1 cellular context compared by ENCODE assay signal in the genomic region with DNA sequence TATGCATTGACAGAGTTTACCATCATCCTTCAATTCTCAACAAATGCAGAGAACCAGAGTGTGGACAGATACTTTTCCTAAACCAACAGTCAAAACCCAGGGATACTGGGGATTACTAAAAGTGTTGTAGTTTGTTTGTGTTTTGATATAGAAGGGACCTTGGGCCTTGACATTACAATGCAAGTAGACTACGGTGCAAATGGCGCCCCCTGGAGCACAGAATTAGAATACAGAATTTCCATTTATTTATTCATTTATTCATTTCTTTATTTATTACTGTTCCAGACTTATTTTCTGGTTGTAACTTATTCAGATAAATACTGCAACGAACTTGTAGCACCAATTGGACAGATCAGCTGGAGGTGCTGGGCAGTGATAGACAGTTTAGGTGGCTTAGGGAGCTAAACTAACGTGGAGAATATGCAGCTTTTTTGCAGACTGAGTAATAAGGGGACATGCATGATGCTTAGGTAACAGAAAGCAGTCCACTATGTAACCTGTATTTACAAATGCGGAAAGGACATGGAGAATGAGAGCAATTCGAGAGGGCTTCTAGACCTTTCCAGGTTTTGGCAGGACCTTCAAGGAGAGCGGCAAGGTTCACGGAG.
TF ChIP-seq lines count a peak whose summit lies in the region.

No MANE protein-coding gene starts in this region.

TF ChIP-seq in GM23338, 12 proteins besides CTCF, POLR2A, EP300 and RAD21 (continued from another document):
- TF ChIP-seq, protein P1, sequence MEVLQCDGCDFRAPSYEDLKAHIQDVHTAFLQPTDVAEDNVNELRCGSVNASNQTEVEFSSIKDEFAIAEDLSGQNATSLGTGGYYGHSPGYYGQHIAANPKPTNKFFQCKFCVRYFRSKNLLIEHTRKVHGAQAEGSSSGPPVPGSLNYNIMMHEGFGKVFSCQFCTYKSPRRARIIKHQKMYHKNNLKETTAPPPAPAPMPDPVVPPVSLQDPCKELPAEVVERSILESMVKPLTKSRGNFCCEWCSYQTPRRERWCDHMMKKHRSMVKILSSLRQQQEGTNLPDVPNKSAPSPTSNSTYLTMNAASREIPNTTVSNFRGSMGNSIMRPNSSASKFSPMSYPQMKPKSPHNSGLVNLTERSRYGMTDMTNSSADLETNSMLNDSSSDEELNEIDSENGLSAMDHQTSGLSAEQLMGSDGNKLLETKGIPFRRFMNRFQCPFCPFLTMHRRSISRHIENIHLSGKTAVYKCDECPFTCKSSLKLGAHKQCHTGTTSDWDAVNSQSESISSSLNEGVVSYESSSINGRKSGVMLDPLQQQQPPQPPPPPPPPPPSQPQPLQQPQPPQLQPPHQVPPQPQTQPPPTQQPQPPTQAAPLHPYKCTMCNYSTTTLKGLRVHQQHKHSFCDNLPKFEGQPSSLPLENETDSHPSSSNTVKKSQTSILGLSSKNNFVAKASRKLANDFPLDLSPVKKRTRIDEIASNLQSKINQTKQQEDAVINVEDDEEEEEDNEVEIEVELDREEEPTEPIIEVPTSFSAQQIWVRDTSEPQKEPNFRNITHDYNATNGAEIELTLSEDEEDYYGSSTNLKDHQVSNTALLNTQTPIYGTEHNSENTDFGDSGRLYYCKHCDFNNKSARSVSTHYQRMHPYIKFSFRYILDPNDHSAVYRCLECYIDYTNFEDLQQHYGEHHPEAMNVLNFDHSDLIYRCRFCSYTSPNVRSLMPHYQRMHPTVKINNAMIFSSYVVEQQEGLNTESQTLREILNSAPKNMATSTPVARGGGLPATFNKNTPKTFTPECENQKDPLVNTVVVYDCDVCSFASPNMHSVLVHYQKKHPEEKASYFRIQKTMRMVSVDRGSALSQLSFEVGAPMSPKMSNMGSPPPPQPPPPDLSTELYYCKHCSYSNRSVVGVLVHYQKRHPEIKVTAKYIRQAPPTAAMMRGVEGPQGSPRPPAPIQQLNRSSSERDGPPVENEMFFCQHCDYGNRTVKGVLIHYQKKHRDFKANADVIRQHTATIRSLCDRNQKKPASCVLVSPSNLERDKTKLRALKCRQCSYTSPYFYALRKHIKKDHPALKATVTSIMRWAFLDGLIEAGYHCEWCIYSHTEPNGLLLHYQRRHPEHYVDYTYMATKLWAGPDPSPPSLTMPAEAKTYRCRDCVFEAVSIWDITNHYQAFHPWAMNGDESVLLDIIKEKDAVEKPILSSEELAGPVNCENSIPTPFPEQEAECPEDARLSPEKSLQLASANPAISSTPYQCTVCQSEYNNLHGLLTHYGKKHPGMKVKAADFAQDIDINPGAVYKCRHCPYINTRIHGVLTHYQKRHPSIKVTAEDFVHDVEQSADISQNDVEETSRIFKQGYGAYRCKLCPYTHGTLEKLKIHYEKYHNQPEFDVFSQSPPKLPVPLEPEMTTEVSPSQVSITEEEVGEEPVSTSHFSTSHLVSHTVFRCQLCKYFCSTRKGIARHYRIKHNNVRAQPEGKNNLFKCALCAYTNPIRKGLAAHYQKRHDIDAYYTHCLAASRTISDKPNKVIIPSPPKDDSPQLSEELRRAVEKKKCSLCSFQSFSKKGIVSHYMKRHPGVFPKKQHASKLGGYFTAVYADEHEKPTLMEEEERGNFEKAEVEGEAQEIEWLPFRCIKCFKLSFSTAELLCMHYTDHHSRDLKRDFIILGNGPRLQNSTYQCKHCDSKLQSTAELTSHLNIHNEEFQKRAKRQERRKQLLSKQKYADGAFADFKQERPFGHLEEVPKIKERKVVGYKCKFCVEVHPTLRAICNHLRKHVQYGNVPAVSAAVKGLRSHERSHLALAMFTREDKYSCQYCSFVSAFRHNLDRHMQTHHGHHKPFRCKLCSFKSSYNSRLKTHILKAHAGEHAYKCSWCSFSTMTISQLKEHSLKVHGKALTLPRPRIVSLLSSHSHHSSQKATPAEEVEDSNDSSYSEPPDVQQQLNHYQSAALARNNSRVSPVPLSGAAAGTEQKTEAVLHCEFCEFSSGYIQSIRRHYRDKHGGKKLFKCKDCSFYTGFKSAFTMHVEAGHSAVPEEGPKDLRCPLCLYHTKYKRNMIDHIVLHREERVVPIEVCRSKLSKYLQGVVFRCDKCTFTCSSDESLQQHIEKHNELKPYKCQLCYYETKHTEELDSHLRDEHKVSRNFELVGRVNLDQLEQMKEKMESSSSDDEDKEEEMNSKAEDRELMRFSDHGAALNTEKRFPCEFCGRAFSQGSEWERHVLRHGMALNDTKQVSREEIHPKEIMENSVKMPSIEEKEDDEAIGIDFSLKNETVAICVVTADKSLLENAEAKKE (CRISPR knock-in tag; IDR thresholded peaks at IDR 0.05) = no peak
- no peak for TF ChIP-seq ZNF114 (CRISPR knock-in tag; IDR thresholded peaks at IDR 0.05)
- no peak for TF ChIP-seq EZH2 (IDR thresholded peaks at IDR 0.05; ENCODE audit: low read depth, unreplicated experiment)
- TF ChIP-seq CREB1 (CRISPR knock-in tag; IDR thresholded peaks at IDR 0.05; ENCODE audit: low read depth) = no peak
